In genomic region chr2:234377761-234378341, GRCh38 we compare ENCODE assay signal across 13 cellular contexts.
DNase-seq lines count a peak whose midpoint lies in the region; ATAC-seq and TF ChIP-seq lines count a peak whose summit lies in the region.
"Had no signal": no experiment of that assay in that cellular context is flagged by ENCODE, and none has a peak within 500 bp of the region (broad histone marks: within the 10 kb centered on the region; RNA-seq: fewer than 3 reads in every experiment).

No MANE protein-coding gene starts in this region.

- TF ChIP-seq CTCF in HFF-Myc (IDR thresholded peaks at IDR 0.05; ENCODE audit: low read depth, low read length, missing control alignments) (no peak), astrocyte of the spinal cord (IDR thresholded peaks at IDR 0.05; ENCODE audit: low read depth, low read length) (no peak), GM13976 (IDR thresholded peaks at IDR 0.05; ENCODE audit: borderline replicate concordance, control extremely low read depth, extremely low read depth, insufficient read depth, missing control alignments) (no peak)

- H3K4me3 ChIP-seq in HFF-Myc (replicated peaks; ENCODE audit: low read depth, low read length) (no peak overlapping the region), astrocyte of the spinal cord (ENCODE audit: low read depth, low read length) (peak overlapping the region; percentile 1)
- H3K4me3 ChIP-seq: coronary artery had no signal

- H3K9me3 Mint-ChIP-seq in stimulated activated effector memory CD8-positive, alpha-beta T cell treated with anti-CD3 and anti-CD28 coated beads, Interleukin-12 subunit alpha, Interleukin-12 subunit beta, amount 100 ng/mL, for 72 hours = no peaks in the 10 kb centered on the region
- H3K9me3 Mint-ChIP-seq: CD8-positive, alpha-beta T cell; stimulated activated naive CD8-positive, alpha-beta T cell treated with anti-CD3 and anti-CD28 coated beads, Interleukin-15, amount 100 ng/mL, for 72 hours had no signal

- H3K36me3 Mint-ChIP-seq in stimulated activated effector memory CD8-positive, alpha-beta T cell treated with anti-CD3 and anti-CD28 coated beads, Interleukin-12 subunit alpha, Interleukin-12 subunit beta, amount 100 ng/mL, for 72 hours = no peaks in the 10 kb centered on the region
- H3K36me3 Mint-ChIP-seq: CD8-positive, alpha-beta T cell; naive B cell had no signal

- H3K4me1 Mint-ChIP-seq in stimulated activated effector memory CD8-positive, alpha-beta T cell treated with anti-CD3 and anti-CD28 coated beads, Interleukin-12 subunit alpha, Interleukin-12 subunit beta, amount 100 ng/mL, for 72 hours = peaks cover 25% of the 10 kb centered on the region

- no peak overlapping the region for H3K4me3 Mint-ChIP-seq in stimulated activated effector memory CD8-positive, alpha-beta T cell treated with anti-CD3 and anti-CD28 coated beads, Interleukin-12 subunit alpha, Interleukin-12 subunit beta, amount 100 ng/mL, for 72 hours
- H3K4me3 Mint-ChIP-seq: activated T-helper 1 cell treated with anti-CD3 and anti-CD28 coated beads, Interleukin-12 subunit alpha, Interleukin-12 subunit beta, Interleukin-2, Interleukin-4 antibody, amounts not matched to agents 30 ng/mL and 10 ng/mL and 1 ng/mL, durations not matched to agents 14 hours and 24 hours and 36 hours; CD8-positive, alpha-beta T cell; stimulated activated naive CD8-positive, alpha-beta T cell treated with anti-CD3 and anti-CD28 coated beads, Interleukin-15, amount 100 ng/mL, for 72 hours had no signal

- no peak overlapping the region for H3K27ac Mint-ChIP-seq in stimulated activated effector memory CD8-positive, alpha-beta T cell treated with anti-CD3 and anti-CD28 coated beads, Interleukin-12 subunit alpha, Interleukin-12 subunit beta, amount 100 ng/mL, for 72 hours
- H3K27ac Mint-ChIP-seq: activated T-helper 1 cell treated with anti-CD3 and anti-CD28 coated beads, Interleukin-12 subunit alpha, Interleukin-12 subunit beta, Interleukin-2, Interleukin-4 antibody, amounts not matched to agents 30 ng/mL and 10 ng/mL and 1 ng/mL, durations not matched to agents 14 hours and 24 hours and 36 hours; CD8-positive, alpha-beta T cell; naive B cell; stimulated activated naive CD8-positive, alpha-beta T cell treated with anti-CD3 and anti-CD28 coated beads, Interleukin-15, amount 100 ng/mL, for 72 hours had no signal

- DNase-seq in AG08395 (ENCODE audit: low spot score) (peak; percentile 84), HFF-Myc (ENCODE audit: extremely low read depth, low read depth) (peak; percentile 5), astrocyte of the spinal cord (ENCODE audit: low read depth, low spot score) (peak; percentile 92), kidney tubule cell (ENCODE audit: low spot score) (peak; percentile 12), GM13976 (ENCODE audit: low spot score) (no peak), ACHN (no peak)
- no peak for DNase-seq in stimulated activated effector memory CD8-positive, alpha-beta T cell treated with anti-CD3 and anti-CD28 coated beads, Interleukin-12 subunit alpha, Interleukin-12 subunit beta, amount 100 ng/mL, for 72 hours (ENCODE audit: low spot score in 2 of 2)
- no peak for DNase-seq in activated T-cell treated with anti-CD3 and anti-CD28 coated beads, Interleukin-2, amount 50 U/mL, for 48 hours
- DNase-seq: CD8-positive, alpha-beta T cell; naive B cell; stimulated activated naive CD8-positive, alpha-beta T cell treated with anti-CD3 and anti-CD28 coated beads, Interleukin-15, amount 100 ng/mL, for 72 hours had no signal

- in situ Hi-C loops in astrocyte of the spinal cord (cut with HindIII; ENCODE audit: low sequenced_read_pairs) = no loop called here
- in situ Hi-C loops in GM13976 (cut with MboI; ENCODE audit: low sequenced_read_pairs, unreplicated experiment) = no loop called here
- in situ Hi-C loops in ACHN (cut with HindIII; ENCODE audit: low pct_ligation_motif_present, low pct_unique_long_range_greater_than_20kb, low sequenced_read_pairs) = no loop called here

- ATAC-seq in stimulated activated effector memory CD8-positive, alpha-beta T cell treated with anti-CD3 and anti-CD28 coated beads, Interleukin-12 subunit alpha, Interleukin-12 subunit beta, amount 100 ng/mL, for 72 hours = no peak
- ATAC-seq: CD8-positive, alpha-beta T cell; stimulated activated naive CD8-positive, alpha-beta T cell treated with anti-CD3 and anti-CD28 coated beads, Interleukin-15, amount 100 ng/mL, for 72 hours had no signal

Comparison
In these comparisons a context has a peak if more than half of its experiments do, and no peak if none do; other contexts are left out.
1. DNase-seq: peak in AG08395 (single experiment), HFF-Myc (single experiment), astrocyte of the spinal cord (single experiment) and kidney tubule cell (single experiment); none in GM13976 (single experiment), stimulated activated effector memory CD8-positive, alpha-beta T cell treated with anti-CD3 and anti-CD28 coated beads, Interleukin-12 subunit alpha, Interleukin-12 subunit beta, amount 100 ng/mL, for 72 hours (0 of 2), ACHN (single experiment) and activated T-cell treated with anti-CD3 and anti-CD28 coated beads, Interleukin-2, amount 50 U/mL, for 48 hours (0 of 2).